6 cellular contexts compared by ENCODE assay signal in the genomic region with DNA sequence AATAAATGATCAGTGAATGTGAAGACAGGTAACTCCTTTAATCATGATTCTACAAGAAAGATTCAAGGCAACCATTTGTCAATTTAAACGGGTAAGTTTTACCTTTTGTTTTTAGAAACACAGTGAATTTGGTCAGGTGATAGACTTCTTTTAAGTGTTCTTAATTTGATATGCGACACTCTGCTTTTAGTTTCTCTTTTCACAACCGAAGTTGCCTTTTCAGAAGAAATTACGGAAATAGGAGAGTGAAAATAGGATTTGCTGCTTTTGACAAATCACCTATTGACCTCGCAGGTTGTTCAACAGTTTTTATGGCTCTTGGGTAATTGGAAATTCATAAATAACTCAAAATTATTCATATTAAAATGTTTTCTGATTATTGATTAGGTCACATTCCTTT.
"Had no signal": no experiment of that assay in that cellular context is flagged by ENCODE, and none has a peak within 500 bp of the region (broad histone marks: within the 10 kb centered on the region; RNA-seq: fewer than 3 reads in every experiment).

No MANE protein-coding gene starts in this region.

- H3K4me3 ChIP-seq: GM23248, K562 had no signal

- H3K27ac ChIP-seq: GM23248 had no signal

- DNase-seq: GM23248, GOT3, HCEC 1CT, IMR-90, KG1 had no signal

- H3K9ac ChIP-seq: GM23248 had no signal

- H2AFZ ChIP-seq: GM23248 had no signal

- ATAC-seq: K562 had no signal
